ENCODE assay signal across 15 cellular contexts in genomic region chr3:15579071-15579470, GRCh38.
"Had no signal": no experiment of that assay in that cellular context is flagged by ENCODE, and none has a peak within 500 bp of the region (broad histone marks: within the 10 kb centered on the region; RNA-seq: fewer than 3 reads in every experiment).

No MANE protein-coding gene starts in this region.

- H3K9me3 ChIP-seq: lower lobe of right lung had no signal

- DNase-seq: activated CD4-positive, alpha-beta T cell treated with anti-CD3 and anti-CD28 coated beads for 48 hours; activated CD8-positive, alpha-beta memory T cell treated with anti-CD3 and anti-CD28 coated beads, Interleukin-2, amount 50 U/mL, for 48 hours; activated CD8-positive, alpha-beta T cell treated with anti-CD3 and anti-CD28 coated beads, Interleukin-2, amount 10 ng/mL, durations not matched to agents 7 days and 5 days; activated naive CD4-positive, alpha-beta T cell treated with anti-CD3 and anti-CD28 coated beads, Interleukin-2, amount 50 U/mL, for 16 hours; amniotic stem cell; effector CD8-positive, alpha-beta T cell; hippocampal formation; lower lobe of right lung; naive thymus-derived CD4-positive, alpha-beta T cell; right cardiac atrium; stimulated activated naive B cell treated with anti-CD40 and anti-IgM and Interleukin-4, amounts not matched to agents 10 μg/mL and 1 μg/mL and 100 μg/mL, for 72 hours; substantia nigra had no signal

- ATAC-seq: activated CD8-positive, alpha-beta T cell treated with anti-CD3 and anti-CD28 coated beads, Interleukin-2, amount 10 ng/mL, durations not matched to agents 7 days and 5 days; naive thymus-derived CD4-positive, alpha-beta T cell; stimulated activated naive B cell treated with anti-CD40 and anti-IgM and Interleukin-4, amounts not matched to agents 10 μg/mL and 1 μg/mL and 100 μg/mL, for 72 hours; WTC11 had no signal

- H3K27ac ChIP-seq: lower lobe of right lung, SK-N-MC had no signal

- H3K4me2 ChIP-seq: smooth muscle cell had no signal

- H3K4me3 ChIP-seq: lower lobe of right lung, SK-N-MC, smooth muscle cell had no signal
